1 cellular context compared by ENCODE assay signal in the genomic region with DNA sequence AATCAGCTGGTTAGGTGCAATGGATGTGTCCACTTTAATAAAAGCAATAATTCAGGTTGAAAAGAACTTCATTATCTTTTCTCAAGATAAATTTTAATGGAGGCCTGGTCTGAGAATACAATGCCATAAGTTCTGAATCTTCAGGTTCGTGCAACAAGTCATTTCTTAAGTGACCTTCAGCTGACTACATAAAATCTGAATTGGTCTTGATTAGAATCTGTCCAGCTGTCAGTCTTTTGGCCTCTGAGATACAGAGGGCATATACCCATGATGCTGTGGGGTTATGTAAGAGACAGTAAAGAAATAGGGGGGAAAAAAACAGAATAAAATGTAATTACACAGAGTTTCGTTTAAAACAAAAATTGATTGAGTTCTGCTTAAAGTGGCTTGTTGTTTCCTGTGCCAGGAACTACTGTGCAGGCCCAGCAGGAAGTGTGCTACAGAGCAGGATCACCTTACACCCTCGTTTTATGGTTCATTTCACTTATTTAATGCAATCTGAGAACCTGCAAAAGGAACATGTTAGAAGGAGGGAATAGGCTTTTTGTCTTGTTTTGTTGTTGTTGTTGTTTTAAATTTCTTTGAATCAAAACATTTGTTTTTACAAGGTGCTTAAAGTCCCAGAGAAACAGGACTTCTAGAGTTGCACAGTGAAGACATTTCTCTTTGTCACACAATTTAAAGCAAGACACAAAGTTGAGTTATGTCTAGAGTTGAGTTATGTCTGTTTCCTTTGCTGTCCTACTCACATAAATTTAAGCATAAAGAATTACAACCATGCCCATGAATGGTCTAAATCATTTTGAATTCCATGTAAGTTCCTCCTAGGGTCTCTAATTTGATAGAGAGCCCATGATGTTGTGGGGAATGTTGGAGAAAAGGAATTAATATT.
TF ChIP-seq lines count a peak whose summit lies in the region.

No MANE protein-coding gene starts in this region.

TF ChIP-seq in HEK293, 187 proteins besides CTCF, POLR2A, EP300 and RAD21 (continued from another document and continues in another):
- TF ChIP-seq ZBTB20 (tag by site-specific recombination; IDR thresholded peaks at IDR 0.05) = no peak
- peak; percentile 39; the same call in 1 of the 2 replicates for TF ChIP-seq ZNF664 (tag by site-specific recombination; IDR thresholded peaks at IDR 0.05)
- TF ChIP-seq, protein P1, sequence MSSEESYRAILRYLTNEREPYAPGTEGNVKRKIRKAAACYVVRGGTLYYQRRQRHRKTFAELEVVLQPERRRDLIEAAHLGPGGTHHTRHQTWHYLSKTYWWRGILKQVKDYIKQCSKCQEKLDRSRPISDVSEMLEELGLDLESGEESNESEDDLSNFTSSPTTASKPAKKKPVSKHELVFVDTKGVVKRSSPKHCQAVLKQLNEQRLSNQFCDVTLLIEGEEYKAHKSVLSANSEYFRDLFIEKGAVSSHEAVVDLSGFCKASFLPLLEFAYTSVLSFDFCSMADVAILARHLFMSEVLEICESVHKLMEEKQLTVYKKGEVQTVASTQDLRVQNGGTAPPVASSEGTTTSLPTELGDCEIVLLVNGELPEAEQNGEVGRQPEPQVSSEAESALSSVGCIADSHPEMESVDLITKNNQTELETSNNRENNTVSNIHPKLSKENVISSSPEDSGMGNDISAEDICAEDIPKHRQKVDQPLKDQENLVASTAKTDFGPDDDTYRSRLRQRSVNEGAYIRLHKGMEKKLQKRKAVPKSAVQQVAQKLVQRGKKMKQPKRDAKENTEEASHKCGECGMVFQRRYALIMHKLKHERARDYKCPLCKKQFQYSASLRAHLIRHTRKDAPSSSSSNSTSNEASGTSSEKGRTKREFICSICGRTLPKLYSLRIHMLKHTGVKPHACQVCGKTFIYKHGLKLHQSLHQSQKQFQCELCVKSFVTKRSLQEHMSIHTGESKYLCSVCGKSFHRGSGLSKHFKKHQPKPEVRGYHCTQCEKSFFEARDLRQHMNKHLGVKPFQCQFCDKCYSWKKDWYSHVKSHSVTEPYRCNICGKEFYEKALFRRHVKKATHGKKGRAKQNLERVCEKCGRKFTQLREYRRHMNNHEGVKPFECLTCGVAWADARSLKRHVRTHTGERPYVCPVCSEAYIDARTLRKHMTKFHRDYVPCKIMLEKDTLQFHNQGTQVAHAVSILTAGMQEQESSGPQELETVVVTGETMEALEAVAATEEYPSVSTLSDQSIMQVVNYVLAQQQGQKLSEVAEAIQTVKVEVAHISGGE (tag by site-specific recombination; conservative IDR thresholded peaks at IDR 0.05; ENCODE audit: low read depth) = peak; percentile 68
- TF ChIP-seq, protein P2, sequence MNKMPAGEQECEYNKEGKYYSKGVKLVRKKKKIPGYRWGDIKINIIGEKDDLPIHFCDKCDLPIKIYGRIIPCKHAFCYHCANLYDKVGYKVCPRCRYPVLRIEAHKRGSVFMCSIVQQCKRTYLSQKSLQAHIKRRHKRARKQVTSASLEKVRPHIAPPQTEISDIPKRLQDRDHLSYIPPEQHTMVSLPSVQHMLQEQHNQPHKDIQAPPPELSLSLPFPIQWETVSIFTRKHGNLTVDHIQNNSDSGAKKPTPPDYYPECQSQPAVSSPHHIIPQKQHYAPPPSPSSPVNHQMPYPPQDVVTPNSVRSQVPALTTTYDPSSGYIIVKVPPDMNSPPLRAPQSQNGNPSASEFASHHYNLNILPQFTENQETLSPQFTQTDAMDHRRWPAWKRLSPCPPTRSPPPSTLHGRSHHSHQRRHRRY (tag by site-specific recombination; IDR thresholded peaks at IDR 0.05) = no peak
- peak; percentile 57; the same call in 1 of the 2 replicates for TF ChIP-seq SP7 (tag by site-specific recombination; IDR thresholded peaks at IDR 0.05)
- TF ChIP-seq WT1 (tag by site-specific recombination; IDR thresholded peaks at IDR 0.05) = peak; percentile 65; the same call in 1 of the 2 replicates
- TF ChIP-seq, protein P3, sequence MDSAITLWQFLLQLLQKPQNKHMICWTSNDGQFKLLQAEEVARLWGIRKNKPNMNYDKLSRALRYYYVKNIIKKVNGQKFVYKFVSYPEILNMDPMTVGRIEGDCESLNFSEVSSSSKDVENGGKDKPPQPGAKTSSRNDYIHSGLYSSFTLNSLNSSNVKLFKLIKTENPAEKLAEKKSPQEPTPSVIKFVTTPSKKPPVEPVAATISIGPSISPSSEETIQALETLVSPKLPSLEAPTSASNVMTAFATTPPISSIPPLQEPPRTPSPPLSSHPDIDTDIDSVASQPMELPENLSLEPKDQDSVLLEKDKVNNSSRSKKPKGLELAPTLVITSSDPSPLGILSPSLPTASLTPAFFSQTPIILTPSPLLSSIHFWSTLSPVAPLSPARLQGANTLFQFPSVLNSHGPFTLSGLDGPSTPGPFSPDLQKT (IDR thresholded peaks at IDR 0.05; ENCODE audit: borderline replicate concordance, low read depth, low read length) = no peak
- no peak for TF ChIP-seq MYNN (tag by site-specific recombination; IDR thresholded peaks at IDR 0.05; ENCODE audit: borderline replicate concordance)
- TF ChIP-seq IKZF3 (tag by site-specific recombination; IDR thresholded peaks at IDR 0.05) = peak; percentile 71; the same call in 1 of the 2 replicates
- TF ChIP-seq SCRT2 (tag by site-specific recombination; IDR thresholded peaks at IDR 0.05) = peak; percentile 96
- TF ChIP-seq ZNF311 (tag by site-specific recombination; IDR thresholded peaks at IDR 0.05; ENCODE audit: borderline replicate concordance) = no peak
- TF ChIP-seq ZNF132 (tag by site-specific recombination; IDR thresholded peaks at IDR 0.05; ENCODE audit: borderline replicate concordance) = no peak
- no peak for TF ChIP-seq ZNF248 (tag by site-specific recombination; IDR thresholded peaks at IDR 0.05)
- TF ChIP-seq ZNF561 (tag by site-specific recombination; IDR thresholded peaks at IDR 0.05; ENCODE audit: borderline replicate concordance) = peak; percentile 34; the same call in 1 of the 2 replicates
- peak; percentile 93 for TF ChIP-seq ZNF843 (tag by site-specific recombination; IDR thresholded peaks at IDR 0.05)
- TF ChIP-seq ZNF138 (tag by site-specific recombination; IDR thresholded peaks at IDR 0.05; ENCODE audit: borderline replicate concordance) = no peak
- no peak for TF ChIP-seq ZNF571 (tag by site-specific recombination; IDR thresholded peaks at IDR 0.05)
- peak; percentile 76 for TF ChIP-seq TRIM28 (IDR thresholded peaks at IDR 0.05; ENCODE audit: borderline replicate concordance, low read length)
- TF ChIP-seq ZNF341 (tag by site-specific recombination; IDR thresholded peaks at IDR 0.05; ENCODE audit: low read depth) = no peak
- peak; percentile 61; the same call in 1 of the 2 replicates for TF ChIP-seq GFI1B (tag by site-specific recombination; IDR thresholded peaks at IDR 0.05)
- TF ChIP-seq, protein P4, sequence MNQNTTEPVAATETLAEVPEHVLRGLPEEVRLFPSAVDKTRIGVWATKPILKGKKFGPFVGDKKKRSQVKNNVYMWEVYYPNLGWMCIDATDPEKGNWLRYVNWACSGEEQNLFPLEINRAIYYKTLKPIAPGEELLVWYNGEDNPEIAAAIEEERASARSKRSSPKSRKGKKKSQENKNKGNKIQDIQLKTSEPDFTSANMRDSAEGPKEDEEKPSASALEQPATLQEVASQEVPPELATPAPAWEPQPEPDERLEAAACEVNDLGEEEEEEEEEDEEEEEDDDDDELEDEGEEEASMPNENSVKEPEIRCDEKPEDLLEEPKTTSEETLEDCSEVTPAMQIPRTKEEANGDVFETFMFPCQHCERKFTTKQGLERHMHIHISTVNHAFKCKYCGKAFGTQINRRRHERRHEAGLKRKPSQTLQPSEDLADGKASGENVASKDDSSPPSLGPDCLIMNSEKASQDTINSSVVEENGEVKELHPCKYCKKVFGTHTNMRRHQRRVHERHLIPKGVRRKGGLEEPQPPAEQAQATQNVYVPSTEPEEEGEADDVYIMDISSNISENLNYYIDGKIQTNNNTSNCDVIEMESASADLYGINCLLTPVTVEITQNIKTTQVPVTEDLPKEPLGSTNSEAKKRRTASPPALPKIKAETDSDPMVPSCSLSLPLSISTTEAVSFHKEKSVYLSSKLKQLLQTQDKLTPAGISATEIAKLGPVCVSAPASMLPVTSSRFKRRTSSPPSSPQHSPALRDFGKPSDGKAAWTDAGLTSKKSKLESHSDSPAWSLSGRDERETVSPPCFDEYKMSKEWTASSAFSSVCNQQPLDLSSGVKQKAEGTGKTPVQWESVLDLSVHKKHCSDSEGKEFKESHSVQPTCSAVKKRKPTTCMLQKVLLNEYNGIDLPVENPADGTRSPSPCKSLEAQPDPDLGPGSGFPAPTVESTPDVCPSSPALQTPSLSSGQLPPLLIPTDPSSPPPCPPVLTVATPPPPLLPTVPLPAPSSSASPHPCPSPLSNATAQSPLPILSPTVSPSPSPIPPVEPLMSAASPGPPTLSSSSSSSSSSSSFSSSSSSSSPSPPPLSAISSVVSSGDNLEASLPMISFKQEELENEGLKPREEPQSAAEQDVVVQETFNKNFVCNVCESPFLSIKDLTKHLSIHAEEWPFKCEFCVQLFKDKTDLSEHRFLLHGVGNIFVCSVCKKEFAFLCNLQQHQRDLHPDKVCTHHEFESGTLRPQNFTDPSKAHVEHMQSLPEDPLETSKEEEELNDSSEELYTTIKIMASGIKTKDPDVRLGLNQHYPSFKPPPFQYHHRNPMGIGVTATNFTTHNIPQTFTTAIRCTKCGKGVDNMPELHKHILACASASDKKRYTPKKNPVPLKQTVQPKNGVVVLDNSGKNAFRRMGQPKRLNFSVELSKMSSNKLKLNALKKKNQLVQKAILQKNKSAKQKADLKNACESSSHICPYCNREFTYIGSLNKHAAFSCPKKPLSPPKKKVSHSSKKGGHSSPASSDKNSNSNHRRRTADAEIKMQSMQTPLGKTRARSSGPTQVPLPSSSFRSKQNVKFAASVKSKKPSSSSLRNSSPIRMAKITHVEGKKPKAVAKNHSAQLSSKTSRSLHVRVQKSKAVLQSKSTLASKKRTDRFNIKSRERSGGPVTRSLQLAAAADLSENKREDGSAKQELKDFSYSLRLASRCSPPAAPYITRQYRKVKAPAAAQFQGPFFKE (tag by site-specific recombination; IDR thresholded peaks at IDR 0.05; ENCODE audit: borderline replicate concordance) = no peak
- TF ChIP-seq ZSCAN23 (tag by site-specific recombination; IDR thresholded peaks at IDR 0.05) = no peak
- TF ChIP-seq, protein P5, sequence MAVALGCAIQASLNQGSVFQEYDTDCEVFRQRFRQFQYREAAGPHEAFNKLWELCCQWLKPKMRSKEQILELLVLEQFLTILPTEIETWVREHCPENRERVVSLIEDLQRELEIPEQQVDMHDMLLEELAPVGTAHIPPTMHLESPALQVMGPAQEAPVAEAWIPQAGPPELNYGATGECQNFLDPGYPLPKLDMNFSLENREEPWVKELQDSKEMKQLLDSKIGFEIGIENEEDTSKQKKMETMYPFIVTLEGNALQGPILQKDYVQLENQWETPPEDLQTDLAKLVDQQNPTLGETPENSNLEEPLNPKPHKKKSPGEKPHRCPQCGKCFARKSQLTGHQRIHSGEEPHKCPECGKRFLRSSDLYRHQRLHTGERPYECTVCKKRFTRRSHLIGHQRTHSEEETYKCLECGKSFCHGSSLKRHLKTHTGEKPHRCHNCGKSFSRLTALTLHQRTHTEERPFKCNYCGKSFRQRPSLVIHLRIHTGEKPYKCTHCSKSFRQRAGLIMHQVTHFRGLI (tag by site-specific recombination; IDR thresholded peaks at IDR 0.05) = no peak
- no peak for TF ChIP-seq ZBTB21 (tag by site-specific recombination; IDR thresholded peaks at IDR 0.05)
- TF ChIP-seq TCF7L2 (IDR thresholded peaks at IDR 0.05; ENCODE audit: borderline replicate concordance, low read depth, low read length) = no peak; the same call in 1 of the 2 replicates
- TF ChIP-seq, protein P6, sequence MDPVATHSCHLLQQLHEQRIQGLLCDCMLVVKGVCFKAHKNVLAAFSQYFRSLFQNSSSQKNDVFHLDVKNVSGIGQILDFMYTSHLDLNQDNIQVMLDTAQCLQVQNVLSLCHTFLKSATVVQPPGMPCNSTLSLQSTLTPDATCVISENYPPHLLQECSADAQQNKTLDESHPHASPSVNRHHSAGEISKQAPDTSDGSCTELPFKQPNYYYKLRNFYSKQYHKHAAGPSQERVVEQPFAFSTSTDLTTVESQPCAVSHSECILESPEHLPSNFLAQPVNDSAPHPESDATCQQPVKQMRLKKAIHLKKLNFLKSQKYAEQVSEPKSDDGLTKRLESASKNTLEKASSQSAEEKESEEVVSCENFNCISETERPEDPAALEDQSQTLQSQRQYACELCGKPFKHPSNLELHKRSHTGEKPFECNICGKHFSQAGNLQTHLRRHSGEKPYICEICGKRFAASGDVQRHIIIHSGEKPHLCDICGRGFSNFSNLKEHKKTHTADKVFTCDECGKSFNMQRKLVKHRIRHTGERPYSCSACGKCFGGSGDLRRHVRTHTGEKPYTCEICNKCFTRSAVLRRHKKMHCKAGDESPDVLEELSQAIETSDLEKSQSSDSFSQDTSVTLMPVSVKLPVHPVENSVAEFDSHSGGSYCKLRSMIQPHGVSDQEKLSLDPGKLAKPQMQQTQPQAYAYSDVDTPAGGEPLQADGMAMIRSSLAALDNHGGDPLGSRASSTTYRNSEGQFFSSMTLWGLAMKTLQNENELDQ (tag by site-specific recombination; IDR thresholded peaks at IDR 0.05; ENCODE audit: low read depth) = no peak
- no peak for TF ChIP-seq ZNF521 (tag by site-specific recombination; IDR thresholded peaks at IDR 0.05)
- no peak for TF ChIP-seq HOXD13 (CRISPR knock-in tag; IDR thresholded peaks at IDR 0.05; ENCODE audit: borderline replicate concordance)
- TF ChIP-seq, protein P7, sequence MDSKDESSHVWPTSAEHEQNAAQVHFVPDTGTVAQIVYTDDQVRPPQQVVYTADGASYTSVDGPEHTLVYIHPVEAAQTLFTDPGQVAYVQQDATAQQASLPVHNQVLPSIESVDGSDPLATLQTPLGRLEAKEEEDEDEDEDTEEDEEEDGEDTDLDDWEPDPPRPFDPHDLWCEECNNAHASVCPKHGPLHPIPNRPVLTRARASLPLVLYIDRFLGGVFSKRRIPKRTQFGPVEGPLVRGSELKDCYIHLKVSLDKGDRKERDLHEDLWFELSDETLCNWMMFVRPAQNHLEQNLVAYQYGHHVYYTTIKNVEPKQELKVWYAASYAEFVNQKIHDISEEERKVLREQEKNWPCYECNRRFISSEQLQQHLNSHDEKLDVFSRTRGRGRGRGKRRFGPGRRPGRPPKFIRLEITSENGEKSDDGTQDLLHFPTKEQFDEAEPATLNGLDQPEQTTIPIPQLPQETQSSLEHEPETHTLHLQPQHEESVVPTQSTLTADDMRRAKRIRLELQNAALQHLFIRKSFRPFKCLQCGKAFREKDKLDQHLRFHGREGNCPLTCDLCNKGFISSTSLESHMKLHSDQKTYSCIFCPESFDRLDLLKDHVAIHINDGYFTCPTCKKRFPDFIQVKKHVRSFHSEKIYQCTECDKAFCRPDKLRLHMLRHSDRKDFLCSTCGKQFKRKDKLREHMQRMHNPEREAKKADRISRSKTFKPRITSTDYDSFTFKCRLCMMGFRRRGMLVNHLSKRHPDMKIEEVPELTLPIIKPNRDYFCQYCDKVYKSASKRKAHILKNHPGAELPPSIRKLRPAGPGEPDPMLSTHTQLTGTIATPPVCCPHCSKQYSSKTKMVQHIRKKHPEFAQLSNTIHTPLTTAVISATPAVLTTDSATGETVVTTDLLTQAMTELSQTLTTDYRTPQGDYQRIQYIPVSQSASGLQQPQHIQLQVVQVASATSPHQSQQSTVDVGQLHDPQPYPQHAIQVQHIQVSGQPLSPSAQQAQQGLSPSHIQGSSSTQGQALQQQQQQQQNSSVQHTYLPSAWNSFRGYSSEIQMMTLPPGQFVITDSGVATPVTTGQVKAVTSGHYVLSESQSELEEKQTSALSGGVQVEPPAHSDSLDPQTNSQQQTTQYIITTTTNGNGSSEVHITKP (tag by site-specific recombination; IDR thresholded peaks at IDR 0.05) = peak; percentile 40; the same call in 1 of the 2 replicates
- TF ChIP-seq ZNF423 (tag by site-specific recombination; IDR thresholded peaks at IDR 0.05) = no peak
